8 cellular contexts compared by ENCODE assay signal in genomic region chr14:54565236-54566151, GRCh38. TPM values are rescaled to one million over a fixed set of nuclear protein-coding genes. Genes with fewer than 3 reads are reported as not detected.
DNase-seq lines count a peak whose midpoint lies in the region; ATAC-seq and TF ChIP-seq lines count a peak whose summit lies in the region.

No MANE protein-coding gene starts in this region.

- H3K4me3 ChIP-seq in GM23248 (peak overlapping the region; percentile 92), LNCaP clone FGC (ENCODE audit: low read depth, low read length) (peak overlapping the region; percentile 34), SU-DHL-6 (ENCODE audit: insufficient read depth, low read length, poor library complexity, severe bottlenecking) (peak overlapping the region; percentile 75), heart right ventricle (peak overlapping the region; percentile 54 to 92 (median 83))

- in situ Hi-C loops in GM23248 (cut with MboI): loop anchor here (10.0 to 25.0 kb wide), 2 partner anchors 209 to 422 kb away; no protein-coding TSS in a partner anchor

- peak overlapping the region; percentile 75 for H2AFZ ChIP-seq in GM23248
- H2AFZ ChIP-seq in SU-DHL-6 (ENCODE audit: low read depth, low read length, severe bottlenecking): peak overlapping the region; percentile 37

- H3K27ac ChIP-seq in GM23248 (peak overlapping the region; percentile 80), SU-DHL-6 (ENCODE audit: low read depth, low read length) (no peak overlapping the region), adipose tissue (ENCODE audit: low read depth, low read length) (peak overlapping the region; percentile 94), heart right ventricle (peak overlapping the region; percentile 92 to 100 (median 98))

- peak; percentile 23 for TF ChIP-seq CTCF in LNCaP clone FGC (IDR thresholded peaks at IDR 0.05; ENCODE audit: control insufficient read depth, extremely low read depth, insufficient read depth)
- no peak for TF ChIP-seq CTCF in SU-DHL-6 (IDR thresholded peaks at IDR 0.05; ENCODE audit: insufficient read depth, low read length, poor library complexity, severe bottlenecking)
- TF ChIP-seq CTCF in heart right ventricle (IDR thresholded peaks at IDR 0.05): peak in 8 of 9 donors; percentile 14 to 58 (median 37)

- no peaks in the 10 kb centered on the region for H4K20me1 ChIP-seq in GM23248 (ENCODE audit: insufficient read depth)
- 0 out of 2 replicates have a peak, but pooled peaks cover 4% of the 10 kb centered on the region for H4K20me1 ChIP-seq in SU-DHL-6 (ENCODE audit: low read depth, low read length)

- H3K9ac ChIP-seq in GM23248 (peak overlapping the region; percentile 87), SU-DHL-6 (ENCODE audit: low read length) (peak overlapping the region; percentile 9; the same call in 1 of the 2 replicates)

- ATAC-seq in heart right ventricle: peak; percentile 76 to 90 (median 84)

- peaks cover 37% of the 10 kb centered on the region for H3K79me2 ChIP-seq in GM23248 (ENCODE audit: insufficient read depth)
- H3K79me2 ChIP-seq in SU-DHL-6 (ENCODE audit: insufficient read depth, low read length): no peaks in the 10 kb centered on the region

- no peaks in the 10 kb centered on the region for H3K9me2 ChIP-seq in GM23248 (ENCODE audit: insufficient read depth)
- no peaks in the 10 kb centered on the region for H3K9me2 ChIP-seq in SU-DHL-6 (replicated peaks; ENCODE audit: insufficient read depth, low read length)

- no peaks in the 10 kb centered on the region for H3K27me3 ChIP-seq in GM23248 (replicated peaks; ENCODE audit: insufficient read depth)
- H3K27me3 ChIP-seq in SU-DHL-6 (ENCODE audit: low read length): no peaks in the 10 kb centered on the region
- peaks cover 0 to 42% (median 0%) of the 10 kb centered on the region in 7 donors for H3K27me3 ChIP-seq in heart right ventricle

- intact Hi-C loops in heart right ventricle (cut with DNase I): loop anchor here (1.0 to 10.0 kb wide), 14 partner anchors 57 to 329 kb away; no protein-coding TSS in a partner anchor
- intact Hi-C loops in posterior cingulate gyrus (cut with DNase I): loop anchor here (1.0 to 10.0 kb wide), 4 partner anchors 125 to 339 kb away; partner anchors contain the start of gene GCH1

- peak; percentile 69 for DNase-seq in GM04503 (ENCODE audit: low read depth)
- peak; percentile 96 for DNase-seq in GM23248
- no peak for DNase-seq in LNCaP clone FGC (ENCODE audit: low read depth)
- peak; percentile 94 to 96 for DNase-seq in heart right ventricle
- DNase-seq in posterior cingulate gyrus: peak; percentile 79 to 98 (median 90)
- DNase-seq in ureter (ENCODE audit: low spot score): peak; percentile 95

- H3K4me2 ChIP-seq in GM23248 (ENCODE audit: unreplicated experiment) (peak overlapping the region; percentile 91), SU-DHL-6 (ENCODE audit: low read depth, low read length, poor library complexity, severe bottlenecking) (peak overlapping the region; percentile 95)

- WGBS in GM23248 (ENCODE audit: low coverage in 1 of 2, low lambda C conversion rate in 2 of 2, missing lambda C conversion rate in 2 of 2), 2 experiments: 1% methylated on average over 43 to 65 of the region's 86 CpGs
- 0 to 1% (median 1%) methylated on average over 71 to 86 of the region's 86 CpGs for WGBS in adipose tissue, 3 donors
- 0 to 1% methylated on average over 74 to 86 of the region's 86 CpGs for WGBS in heart right ventricle, 2 donors

- H3K9me3 ChIP-seq in GM23248 (ENCODE audit: low read depth): no peaks in the 10 kb centered on the region
- H3K9me3 ChIP-seq in SU-DHL-6 (ENCODE audit: insufficient read depth, low read length): no peaks in the 10 kb centered on the region
- H3K9me3 ChIP-seq in heart right ventricle: no peaks in the 10 kb centered on the region

- H3F3A ChIP-seq in GM23248 (ENCODE audit: insufficient read depth) (peaks cover 48% of the 10 kb centered on the region), SU-DHL-6 (ENCODE audit: insufficient read depth) (peaks cover 9% of the 10 kb centered on the region)

- H3K36me3 ChIP-seq in GM23248 (ENCODE audit: low read depth) (no peaks in the 10 kb centered on the region), SU-DHL-6 (ENCODE audit: low read length) (no peaks in the 10 kb centered on the region), heart right ventricle (no peaks in the 10 kb centered on the region)

- H3K4me1 ChIP-seq in GM23248 (ENCODE audit: insufficient read depth) (peaks cover 48% of the 10 kb centered on the region), heart right ventricle (peaks cover 0 to 44% (median 30%) of the 10 kb centered on the region in 9 donors)

RNA-seq across cellular contexts. Expression of gene SAMD4A, which starts 1.4 kb away (rescaled TPM):
- total RNA-seq in GM23248 (2014; rRNA removed; shearing (Covaris generic)): 33.0 and 34.4 TPM in 2 replicates
- polyA plus RNA-seq in GM23248 (2016; fragmentation: Nextera tagmentation; extraction: Ambion mirVana): 6.5 and 7.2 TPM in 2 replicates
- 10 to 100 TPM in 2 of 3 donors, 1 to 10 TPM in 1; 2.5 to 23.8 (median 11.9) TPM for polyA plus RNA-seq in adipose tissue
- total RNA-seq in heart right ventricle: 100 to 1,000 TPM; 141 to 284 (median 233) TPM
- polyA plus RNA-seq in heart right ventricle: 10 to 100 TPM; 14.0 to 41.0 TPM
- 56.6 TPM for total RNA-seq in ureter

RNA-seq across cellular contexts. Expression of gene CGRRF1, which starts 55.8 kb away (rescaled TPM):
- total RNA-seq in GM23248 (2014; rRNA removed; shearing (Covaris generic)): 15.0 and 15.4 TPM in 2 replicates
- 26.6 and 27.1 TPM in 2 replicates for polyA plus RNA-seq in GM23248 (2016; fragmentation: Nextera tagmentation; extraction: Ambion mirVana)
- 10 to 100 TPM in 2 of 3 donors, 1 to 10 TPM in 1; 8.2 to 11.4 (median 10.4) TPM for polyA plus RNA-seq in adipose tissue
- total RNA-seq in heart right ventricle: 10 to 100 TPM; 14.2 to 20.3 (median 16.7) TPM
- 10 to 100 TPM; 21.3 to 23.1 TPM for polyA plus RNA-seq in heart right ventricle
- 17.2 TPM for total RNA-seq in ureter

Comparison
In these comparisons a context has a peak if more than half of its experiments do, and no peak if none do; other contexts are left out.
1. H3K4me3 ChIP-seq: peak in every context shown above with its lines; median percentile 92 in GM23248; 83 in heart right ventricle; 75 in SU-DHL-6; 34 in LNCaP clone FGC.